19 cellular contexts compared by ENCODE assay signal in the genomic region with DNA sequence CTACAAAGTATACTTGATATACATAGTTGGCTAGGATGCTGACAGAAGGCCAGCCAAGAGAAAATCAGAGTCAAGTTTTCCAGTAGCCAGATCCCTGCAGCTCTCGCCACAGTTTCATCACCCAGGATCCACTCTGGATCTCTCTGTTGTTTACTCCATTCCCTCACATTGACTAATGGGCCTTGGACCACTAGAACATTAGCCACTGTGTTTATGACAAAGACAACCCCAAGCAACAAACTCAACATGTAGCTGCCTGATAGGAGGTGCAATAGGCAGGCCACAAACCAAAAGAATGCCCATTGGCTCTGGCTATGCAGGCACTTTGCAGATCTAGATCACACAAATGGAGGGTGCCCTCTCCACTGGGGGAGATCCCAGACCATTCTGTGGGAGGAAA.
"Had no signal": no experiment of that assay in that cellular context is flagged by ENCODE, and none has a peak within 500 bp of the region (broad histone marks: within the 10 kb centered on the region; RNA-seq: fewer than 3 reads in every experiment).

No MANE protein-coding gene starts in this region.

- H3K4me3 Mint-ChIP-seq: activated B cell treated with CpG ODN at 0.5 μM for 24 hours; activated CD8-positive, alpha-beta T cell treated with anti-CD3 and anti-CD28 coated beads, Interleukin-2, amount 10 ng/mL, durations not matched to agents 7 days and 5 days; activated naive CD8-positive, alpha-beta T cell treated with anti-CD3 and anti-CD28 coated beads for 36 hours; memory B cell; natural killer cell treated with Interleukin-12 subunit alpha and Interleukin-12 subunit beta and Interleukin-15 and Interleukin-18, amount 100 ng/mL, for 72 hours; stimulated activated naive B cell treated with anti-CD40 and anti-IgM and Interleukin-4, amounts not matched to agents 10 μg/mL and 1 μg/mL and 100 μg/mL, for 72 hours had no signal

- DNase-seq: activated B cell treated with CpG ODN at 0.5 μM for 24 hours; activated CD4-positive, alpha-beta T cell treated with anti-CD3 and anti-CD28 coated beads for 48 hours; activated CD8-positive, alpha-beta memory T cell treated with anti-CD3 and anti-CD28 coated beads, Interleukin-2, amount 50 U/mL, for 48 hours; activated CD8-positive, alpha-beta T cell treated with anti-CD3 and anti-CD28 coated beads, Interleukin-2, amount 10 ng/mL, durations not matched to agents 7 days and 5 days; activated naive CD8-positive, alpha-beta T cell treated with anti-CD3 and anti-CD28 coated beads for 36 hours; left ventricle myocardium inferior; nucleus accumbens; stimulated activated CD4-positive, alpha-beta T cell treated with anti-CD3 and anti-CD28 coated beads, Interleukin-15, amount 100 ng/mL, for 24 hours; stimulated activated CD4-positive, alpha-beta T cell treated with anti-CD3 and anti-CD28 coated beads, Interleukin-4, amount 100 ng/mL, for 1 hour; stimulated activated naive B cell treated with anti-CD40 and anti-IgM and Interleukin-4, amounts not matched to agents 10 μg/mL and 1 μg/mL and 100 μg/mL, for 72 hours; T-helper 2 cell had no signal

- ATAC-seq: activated CD8-positive, alpha-beta T cell treated with anti-CD3 and anti-CD28 coated beads, Interleukin-2, amount 10 ng/mL, durations not matched to agents 7 days and 5 days; gastroesophageal sphincter; natural killer cell treated with Interleukin-12 subunit alpha and Interleukin-12 subunit beta and Interleukin-15 and Interleukin-18, amount 100 ng/mL, for 72 hours; stimulated activated naive B cell treated with anti-CD40 and anti-IgM and Interleukin-4, amounts not matched to agents 10 μg/mL and 1 μg/mL and 100 μg/mL, for 72 hours had no signal

- H3K36me3 Mint-ChIP-seq: activated naive CD8-positive, alpha-beta T cell treated with anti-CD3 and anti-CD28 coated beads for 36 hours; memory B cell; natural killer cell treated with Interleukin-12 subunit alpha and Interleukin-12 subunit beta and Interleukin-15 and Interleukin-18, amount 100 ng/mL, for 72 hours; stimulated activated naive B cell treated with anti-CD40 and anti-IgM and Interleukin-4, amounts not matched to agents 10 μg/mL and 1 μg/mL and 100 μg/mL, for 72 hours had no signal

- H3K9me3 Mint-ChIP-seq: activated B cell treated with CpG ODN at 0.5 μM for 24 hours; activated naive CD8-positive, alpha-beta T cell treated with anti-CD3 and anti-CD28 coated beads for 36 hours; memory B cell; natural killer cell treated with Interleukin-12 subunit alpha and Interleukin-12 subunit beta and Interleukin-15 and Interleukin-18, amount 100 ng/mL, for 72 hours; stimulated activated naive B cell treated with anti-CD40 and anti-IgM and Interleukin-4, amounts not matched to agents 10 μg/mL and 1 μg/mL and 100 μg/mL, for 72 hours had no signal

- H3K4me1 Mint-ChIP-seq: activated B cell treated with CpG ODN at 0.5 μM for 24 hours; activated naive CD8-positive, alpha-beta T cell treated with anti-CD3 and anti-CD28 coated beads for 36 hours; memory B cell; stimulated activated naive B cell treated with anti-CD40 and anti-IgM and Interleukin-4, amounts not matched to agents 10 μg/mL and 1 μg/mL and 100 μg/mL, for 72 hours had no signal

- H3K27ac Mint-ChIP-seq: activated B cell treated with CpG ODN at 0.5 μM for 24 hours; activated CD8-positive, alpha-beta T cell treated with anti-CD3 and anti-CD28 coated beads, Interleukin-2, amount 10 ng/mL, durations not matched to agents 7 days and 5 days; activated naive CD8-positive, alpha-beta T cell treated with anti-CD3 and anti-CD28 coated beads for 36 hours; memory B cell; natural killer cell treated with Interleukin-12 subunit alpha and Interleukin-12 subunit beta and Interleukin-15 and Interleukin-18, amount 100 ng/mL, for 72 hours; stimulated activated naive B cell treated with anti-CD40 and anti-IgM and Interleukin-4, amounts not matched to agents 10 μg/mL and 1 μg/mL and 100 μg/mL, for 72 hours had no signal

- H3K4me3 ChIP-seq: cardiac muscle cell, gastroesophageal sphincter, hepatocyte, left ventricle myocardium inferior, right atrium auricular region, skin epidermis, thyroid gland had no signal
